Comparison of ENCODE assay signal across 1 cellular context in genomic region chr1:168468042-168468809, GRCh38.
TF ChIP-seq lines count a peak whose summit lies in the region.

No MANE protein-coding gene starts in this region.

TF ChIP-seq in SK-N-SH, 30 proteins besides CTCF, POLR2A, EP300 and RAD21 (continued from another document):
- peak; percentile 66; the same call in 1 of the 2 replicates for TF ChIP-seq ZBTB33 (IDR thresholded peaks at IDR 0.05; ENCODE audit: borderline replicate concordance, low read depth)
- TF ChIP-seq FOSL2 (IDR thresholded peaks at IDR 0.05; ENCODE audit: borderline replicate concordance, low read depth), result peak; percentile 8; the same call in 1 of the 2 replicates
- peak; percentile 92 for TF ChIP-seq NFIC (IDR thresholded peaks at IDR 0.05; ENCODE audit: borderline replicate concordance)
- peak; percentile 49; the same call in 1 of the 2 replicates for TF ChIP-seq YY1 (IDR thresholded peaks at IDR 0.05; ENCODE audit: low read depth)
- no peak for TF ChIP-seq FOXJ3 (CRISPR knock-in tag; IDR thresholded peaks at IDR 0.05)
- TF ChIP-seq JUND (IDR thresholded peaks at IDR 0.05), result peak; percentile 77
- peak; percentile 87 for TF ChIP-seq RXRA (IDR thresholded peaks at IDR 0.05; ENCODE audit: borderline replicate concordance, low read depth)
- TF ChIP-seq PBX3 (IDR thresholded peaks at IDR 0.05), result peak; percentile 78
